ENCODE assay signal across 8 cellular contexts in the genomic region with DNA sequence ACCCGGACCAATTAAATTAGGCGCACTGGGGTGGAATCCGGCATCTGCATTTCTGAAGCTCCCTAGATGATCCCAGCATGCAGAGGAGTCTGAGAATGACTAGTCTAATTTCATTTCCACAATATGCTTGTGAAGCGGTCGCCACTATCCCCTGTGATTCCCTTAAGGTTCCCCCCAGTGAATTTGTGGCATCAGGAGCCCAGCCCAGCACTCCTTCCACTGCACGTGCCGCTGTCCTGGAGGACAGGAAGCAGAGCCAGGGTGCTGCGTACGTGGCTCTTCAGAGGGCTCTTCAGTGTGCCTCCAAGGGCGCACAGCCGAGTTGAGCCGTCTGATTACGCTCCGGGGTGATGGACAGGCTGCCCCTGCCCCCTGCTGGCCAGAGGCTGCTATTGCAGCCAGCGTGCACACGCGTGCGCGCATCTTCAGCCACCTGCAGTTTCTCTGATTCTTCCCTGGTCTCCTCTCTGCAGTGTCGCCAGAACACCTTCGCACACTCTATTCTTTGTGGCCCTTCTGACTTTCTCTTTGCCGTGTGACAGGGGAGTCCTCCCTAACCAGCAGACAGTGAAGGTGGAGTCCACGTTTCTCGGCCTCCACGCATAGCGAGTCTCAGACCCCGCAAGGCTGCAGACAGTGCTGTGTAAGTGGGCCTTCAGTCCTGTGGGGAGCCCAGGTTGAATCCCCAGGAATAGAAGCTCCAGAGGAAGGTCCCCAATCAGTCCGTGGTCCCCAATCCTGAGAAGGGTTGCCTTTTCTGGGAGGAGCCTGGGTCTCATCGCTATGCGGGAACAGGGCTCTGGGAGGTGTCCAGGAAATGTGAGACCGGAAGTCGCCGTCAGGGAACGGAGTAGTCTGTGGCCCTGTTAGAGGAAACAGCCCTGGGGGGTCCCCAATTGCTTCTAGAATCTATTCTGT. TPM values are rescaled to one million over a fixed set of nuclear protein-coding genes. Genes with fewer than 3 reads are reported as not detected.
A peak's percentile ranks its signal among the peaks of the same experiment; 100 is the strongest.
DNase-seq lines count a peak whose midpoint lies in the region; ATAC-seq and TF ChIP-seq lines count a peak whose summit lies in the region.

No MANE protein-coding gene starts in this region.

- H3K4me1 ChIP-seq in SK-N-SH (ENCODE audit: control insufficient read depth in 1 of 2, insufficient read depth in 2 of 2, low read depth in 1 of 2, low read length in 1 of 2) (peaks cover 0 to 2% of the 10 kb centered on the region in 2 experiments; a peak in 1 of 4 replicates), upper lobe of right lung (no peaks in the 10 kb centered on the region)

- peak overlapping the region; percentile 85 for H3K4me2 ChIP-seq in SK-N-SH

- peaks cover 6% of the 10 kb centered on the region for H3F3A ChIP-seq in SK-N-SH (replicated peaks; ENCODE audit: insufficient read depth)

- H3K36me3 Mint-ChIP-seq in activated naive CD4-positive, alpha-beta T cell treated with anti-CD3 and anti-CD28 coated beads, Interleukin-2, amount 50 U/mL, for 72 hours: no peaks in the 10 kb centered on the region

- peak; percentile 88 for TF ChIP-seq RAD21 in SK-N-SH (IDR thresholded peaks at IDR 0.05; ENCODE audit: low read length)

- H3K27ac Mint-ChIP-seq in activated naive CD4-positive, alpha-beta T cell treated with anti-CD3 and anti-CD28 coated beads, Interleukin-2, amount 50 U/mL, for 72 hours: peak overlapping the region; percentile 31 to 81

- H3K9me3 ChIP-seq in SK-N-SH (no peaks in the 10 kb centered on the region), upper lobe of right lung (no peaks in the 10 kb centered on the region)

- no peak overlapping the region for H3K9ac ChIP-seq in SK-N-SH

- no peak overlapping the region for H3K27ac ChIP-seq in SK-N-SH (ENCODE audit: low read depth in 2 of 2, low read length in 1 of 2)
- no peak overlapping the region for H3K27ac ChIP-seq in upper lobe of right lung

- no peaks in the 10 kb centered on the region for H3K9me2 ChIP-seq in SK-N-SH

- no peak for TF ChIP-seq POLR2A in NB4 (IDR thresholded peaks at IDR 0.05; ENCODE audit: extremely low read depth, insufficient read length)

- intact Hi-C loops in Right ventricle myocardium superior (cut with DNase I) (no loop called here), posterior cingulate gyrus (cut with DNase I) (loop anchor here (2.0 kb wide), 1 partner anchor 226 kb away; no protein-coding TSS in a partner anchor), upper lobe of right lung (cut with DNase I) (no loop called here)

- ATAC-seq in HG02571 (IDR thresholded peaks at IDR 0.05; ENCODE audit: unreplicated experiment) (peak; percentile 87), Right ventricle myocardium superior (ENCODE audit: poor library complexity) (peak; percentile 98), upper lobe of right lung (peak; percentile 100)
- peak; percentile 97 for ATAC-seq in activated naive CD4-positive, alpha-beta T cell treated with anti-CD3 and anti-CD28 coated beads, Interleukin-2, amount 50 U/mL, for 72 hours

- WGBS in SK-N-SH (ENCODE audit: low lambda C conversion rate): 29% methylated on average over 31 of the region's 34 CpGs

- no peaks in the 10 kb centered on the region for H3K27me3 ChIP-seq in GM06990 (replicated peaks; ENCODE audit: control insufficient read depth, insufficient read depth, low read length)
- H3K27me3 ChIP-seq in SK-N-SH (ENCODE audit: insufficient read depth): peaks cover 20% of the 10 kb centered on the region
- H3K27me3 ChIP-seq in upper lobe of right lung: peaks cover 19% of the 10 kb centered on the region

- H3K4me3 ChIP-seq in GM06990 (replicated peaks; ENCODE audit: low read depth, low read length) (peak overlapping the region; percentile 38; the same call in 1 of the 2 replicates), NB4 (ENCODE audit: low read depth, low read length) (no peak overlapping the region), SK-N-SH (ENCODE audit: low read depth in 2 of 2, low read length in 1 of 2) (peak overlapping the region; percentile 28 to 60), upper lobe of right lung (peak overlapping the region; percentile 30)

- CTCF ChIA-PET in SK-N-SH (lab: Yijun Ruan, JAX): interaction anchor here (0.6 to 4.9 kb wide), 28 partner anchors 8 to 386 kb away, joined by 3 to 80 read pairs (median 3); a partner anchor contains a TSS

- H3K36me3 ChIP-seq in GM06990 (ENCODE audit: control insufficient read depth, insufficient read depth, low read length) (no peaks in the 10 kb centered on the region), SK-N-SH (replicated peaks in 1 of 2; ENCODE audit: control insufficient read depth in 1 of 2, insufficient read depth in 2 of 2, low read length in 1 of 2) (no peaks in the 10 kb centered on the region), upper lobe of right lung (no peaks in the 10 kb centered on the region)

- peak; percentile 90 for DNase-seq in GM06990 (ENCODE audit: extremely low read depth, insufficient read length)
- peak; percentile 90 for DNase-seq in NB4 (ENCODE audit: low read depth)
- peak; percentile 84 for DNase-seq in SK-N-SH
- peak; percentile 81 to 83 for DNase-seq in activated naive CD4-positive, alpha-beta T cell treated with anti-CD3 and anti-CD28 coated beads, Interleukin-2, amount 50 U/mL, for 72 hours (ENCODE audit: low spot score in 2 of 2)
- peak; percentile 90 for DNase-seq in Right ventricle myocardium superior
- peak; percentile 45 to 97 (median 78) for DNase-seq in posterior cingulate gyrus
- DNase-seq in upper lobe of right lung: peak; percentile 94

- no peak for TF ChIP-seq EP300 in SK-N-SH (IDR thresholded peaks at IDR 0.05; ENCODE audit: borderline replicate concordance in 1 of 2, low read depth in 1 of 2, low read length in 1 of 2)

- TF ChIP-seq CTCF in GM06990 (IDR thresholded peaks at IDR 0.05; ENCODE audit: insufficient read depth, low read length, poor library complexity, severe bottlenecking) (peak; percentile 99), NB4 (IDR thresholded peaks at IDR 0.05; ENCODE audit: low read depth, low read length) (peak; percentile 99), SK-N-SH (IDR thresholded peaks at IDR 0.05) (peak; percentile 97), upper lobe of right lung (IDR thresholded peaks at IDR 0.05) (peak; percentile 100)

- H2AFZ ChIP-seq in SK-N-SH (ENCODE audit: low read depth): peak overlapping the region; percentile 66

- H3K79me2 ChIP-seq in SK-N-SH (ENCODE audit: insufficient read depth): no peaks in the 10 kb centered on the region

- H3K9me3 Mint-ChIP-seq in activated naive CD4-positive, alpha-beta T cell treated with anti-CD3 and anti-CD28 coated beads, Interleukin-2, amount 50 U/mL, for 72 hours: no peaks in the 10 kb centered on the region

- H4K20me1 ChIP-seq in SK-N-SH (ENCODE audit: insufficient read depth): no peaks in the 10 kb centered on the region

- POLR2A ChIA-PET in SK-N-SH (lab: Yijun Ruan, JAX): no interaction called here

TF ChIP-seq in SK-N-SH, 30 proteins besides CTCF, POLR2A, EP300 and RAD21 (continues in another document):
- no peak for TF ChIP-seq TCF12 (IDR thresholded peaks at IDR 0.05)
- TF ChIP-seq, protein P1, sequence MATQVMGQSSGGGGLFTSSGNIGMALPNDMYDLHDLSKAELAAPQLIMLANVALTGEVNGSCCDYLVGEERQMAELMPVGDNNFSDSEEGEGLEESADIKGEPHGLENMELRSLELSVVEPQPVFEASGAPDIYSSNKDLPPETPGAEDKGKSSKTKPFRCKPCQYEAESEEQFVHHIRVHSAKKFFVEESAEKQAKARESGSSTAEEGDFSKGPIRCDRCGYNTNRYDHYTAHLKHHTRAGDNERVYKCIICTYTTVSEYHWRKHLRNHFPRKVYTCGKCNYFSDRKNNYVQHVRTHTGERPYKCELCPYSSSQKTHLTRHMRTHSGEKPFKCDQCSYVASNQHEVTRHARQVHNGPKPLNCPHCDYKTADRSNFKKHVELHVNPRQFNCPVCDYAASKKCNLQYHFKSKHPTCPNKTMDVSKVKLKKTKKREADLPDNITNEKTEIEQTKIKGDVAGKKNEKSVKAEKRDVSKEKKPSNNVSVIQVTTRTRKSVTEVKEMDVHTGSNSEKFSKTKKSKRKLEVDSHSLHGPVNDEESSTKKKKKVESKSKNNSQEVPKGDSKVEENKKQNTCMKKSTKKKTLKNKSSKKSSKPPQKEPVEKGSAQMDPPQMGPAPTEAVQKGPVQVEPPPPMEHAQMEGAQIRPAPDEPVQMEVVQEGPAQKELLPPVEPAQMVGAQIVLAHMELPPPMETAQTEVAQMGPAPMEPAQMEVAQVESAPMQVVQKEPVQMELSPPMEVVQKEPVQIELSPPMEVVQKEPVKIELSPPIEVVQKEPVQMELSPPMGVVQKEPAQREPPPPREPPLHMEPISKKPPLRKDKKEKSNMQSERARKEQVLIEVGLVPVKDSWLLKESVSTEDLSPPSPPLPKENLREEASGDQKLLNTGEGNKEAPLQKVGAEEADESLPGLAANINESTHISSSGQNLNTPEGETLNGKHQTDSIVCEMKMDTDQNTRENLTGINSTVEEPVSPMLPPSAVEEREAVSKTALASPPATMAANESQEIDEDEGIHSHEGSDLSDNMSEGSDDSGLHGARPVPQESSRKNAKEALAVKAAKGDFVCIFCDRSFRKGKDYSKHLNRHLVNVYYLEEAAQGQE (IDR thresholded peaks at IDR 0.05; ENCODE audit: low read depth, low read length): no peak
- peak; percentile 86 for TF ChIP-seq SMC3 (IDR thresholded peaks at IDR 0.05; ENCODE audit: low read depth, low read length)
- TF ChIP-seq, protein P2, sequence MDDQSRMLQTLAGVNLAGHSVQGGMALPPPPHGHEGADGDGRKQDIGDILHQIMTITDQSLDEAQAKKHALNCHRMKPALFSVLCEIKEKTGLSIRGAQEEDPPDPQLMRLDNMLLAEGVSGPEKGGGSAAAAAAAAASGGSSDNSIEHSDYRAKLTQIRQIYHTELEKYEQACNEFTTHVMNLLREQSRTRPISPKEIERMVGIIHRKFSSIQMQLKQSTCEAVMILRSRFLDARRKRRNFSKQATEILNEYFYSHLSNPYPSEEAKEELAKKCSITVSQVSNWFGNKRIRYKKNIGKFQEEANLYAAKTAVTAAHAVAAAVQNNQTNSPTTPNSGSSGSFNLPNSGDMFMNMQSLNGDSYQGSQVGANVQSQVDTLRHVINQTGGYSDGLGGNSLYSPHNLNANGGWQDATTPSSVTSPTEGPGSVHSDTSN (IDR thresholded peaks at IDR 0.05): peak; percentile 76
- peak; percentile 54 for TF ChIP-seq NRF1 (IDR thresholded peaks at IDR 0.05; ENCODE audit: low read depth, low read length)

RNA-seq across cellular contexts. Expression of a gene that starts 16.5 kb away (rescaled TPM):
- polyA plus RNA-seq in SK-N-SH (2012; rRNA removed): not detected in 2 replicates
- not detected in 2 replicates for polyA plus RNA-seq in SK-N-SH (2012; cell fraction: cytosol; rRNA removed)
- polyA plus RNA-seq in SK-N-SH (2012; cell fraction: nucleus; rRNA removed): not detected in 2 replicates
- not detected for total RNA-seq in activated naive CD4-positive, alpha-beta T cell treated with anti-CD3 and anti-CD28 coated beads, Interleukin-2, amount 50 U/mL, for 72 hours
- total RNA-seq in Right ventricle myocardium superior (not detected), upper lobe of right lung (not detected)

RNA-seq across cellular contexts. Expression of a gene that starts 32.4 kb away (rescaled TPM):
- not detected in 2 replicates for polyA plus RNA-seq in SK-N-SH (2012; rRNA removed)
- not detected in 2 replicates for polyA plus RNA-seq in SK-N-SH (2012; cell fraction: cytosol; rRNA removed)
- polyA plus RNA-seq in SK-N-SH (2012; cell fraction: nucleus; rRNA removed): not detected in 2 replicates
- total RNA-seq in activated naive CD4-positive, alpha-beta T cell treated with anti-CD3 and anti-CD28 coated beads, Interleukin-2, amount 50 U/mL, for 72 hours: 1 to 10 TPM in 1 of 2 donors, not detected in 1; 6.1 TPM
- total RNA-seq in Right ventricle myocardium superior (0.67 TPM), upper lobe of right lung (61.2 TPM)
